Comparison of ENCODE assay signal across 1 cellular context in the genomic region with DNA sequence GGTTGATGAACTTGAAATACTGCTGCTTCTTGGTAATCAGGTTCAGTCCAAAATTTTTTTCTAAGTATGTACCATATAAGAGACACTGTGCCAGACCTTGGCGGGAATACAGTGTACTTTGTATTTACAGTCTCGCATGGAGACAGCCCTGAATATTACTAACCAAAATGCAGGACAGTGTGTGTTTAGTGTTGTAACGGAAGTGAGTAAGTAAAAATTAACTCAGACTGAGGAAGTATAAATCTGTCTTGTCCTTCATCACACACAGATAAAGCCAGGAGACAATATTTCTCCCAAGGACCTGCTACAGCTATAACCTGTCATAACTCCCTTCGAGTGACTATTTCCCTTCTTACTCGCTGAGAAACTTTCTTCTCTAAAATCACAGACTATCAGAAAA.
TF ChIP-seq lines count a peak whose summit lies in the region.

No MANE protein-coding gene starts in this region.

TF ChIP-seq in HepG2, 621 proteins besides CTCF, POLR2A, EP300 and RAD21 (continued from another document and continues in another):
- TF ChIP-seq, protein P1, sequence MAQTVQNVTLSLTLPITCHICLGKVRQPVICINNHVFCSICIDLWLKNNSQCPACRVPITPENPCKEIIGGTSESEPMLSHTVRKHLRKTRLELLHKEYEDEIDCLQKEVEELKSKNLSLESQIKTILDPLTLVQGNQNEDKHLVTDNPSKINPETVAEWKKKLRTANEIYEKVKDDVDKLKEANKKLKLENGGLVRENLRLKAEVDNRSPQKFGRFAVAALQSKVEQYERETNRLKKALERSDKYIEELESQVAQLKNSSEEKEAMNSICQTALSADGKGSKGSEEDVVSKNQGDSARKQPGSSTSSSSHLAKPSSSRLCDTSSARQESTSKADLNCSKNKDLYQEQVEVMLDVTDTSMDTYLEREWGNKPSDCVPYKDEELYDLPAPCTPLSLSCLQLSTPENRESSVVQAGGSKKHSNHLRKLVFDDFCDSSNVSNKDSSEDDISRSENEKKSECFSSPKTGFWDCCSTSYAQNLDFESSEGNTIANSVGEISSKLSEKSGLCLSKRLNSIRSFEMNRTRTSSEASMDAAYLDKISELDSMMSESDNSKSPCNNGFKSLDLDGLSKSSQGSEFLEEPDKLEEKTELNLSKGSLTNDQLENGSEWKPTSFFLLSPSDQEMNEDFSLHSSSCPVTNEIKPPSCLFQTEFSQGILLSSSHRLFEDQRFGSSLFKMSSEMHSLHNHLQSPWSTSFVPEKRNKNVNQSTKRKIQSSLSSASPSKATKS (CRISPR knock-in tag; IDR thresholded peaks at IDR 0.05) = no peak
- TF ChIP-seq, protein P2, sequence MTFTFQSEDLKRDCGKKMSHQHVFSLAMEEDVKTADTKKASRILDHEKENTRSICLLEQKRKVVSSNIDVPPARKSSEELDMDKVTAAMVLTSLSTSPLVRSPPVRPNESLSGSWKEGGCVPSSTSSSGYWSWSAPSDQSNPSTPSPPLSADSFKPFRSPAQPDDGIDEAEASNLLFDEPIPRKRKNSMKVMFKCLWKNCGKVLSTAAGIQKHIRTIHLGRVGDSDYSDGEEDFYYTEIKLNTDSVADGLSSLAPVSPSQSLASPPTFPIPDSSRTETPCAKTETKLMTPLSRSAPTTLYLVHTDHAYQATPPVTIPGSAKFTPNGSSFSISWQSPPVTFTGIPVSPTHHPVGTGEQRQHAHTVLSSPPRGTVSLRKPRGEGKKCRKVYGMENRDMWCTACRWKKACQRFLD (CRISPR knock-in tag; IDR thresholded peaks at IDR 0.05; ENCODE audit: borderline replicate concordance) = no peak
- TF ChIP-seq ZNF577 (CRISPR knock-in tag; IDR thresholded peaks at IDR 0.05; ENCODE audit: borderline replicate concordance, low read depth) (no peak), PAF1 (CRISPR knock-in tag; IDR thresholded peaks at IDR 0.05) (no peak), GATAD1 (CRISPR knock-in tag; IDR thresholded peaks at IDR 0.05) (no peak), NRL (CRISPR knock-in tag; IDR thresholded peaks at IDR 0.05; ENCODE audit: borderline replicate concordance) (no peak), NKX3-1 (CRISPR knock-in tag; IDR thresholded peaks at IDR 0.05) (no peak), NONO (IDR thresholded peaks at IDR 0.05) (no peak), NONO (CRISPR knock-in tag; conservative IDR thresholded peaks at IDR 0.05) (no peak), ZZZ3 (CRISPR knock-in tag; IDR thresholded peaks at IDR 0.05; ENCODE audit: borderline replicate concordance) (no peak), HES4 (CRISPR knock-in tag; IDR thresholded peaks at IDR 0.05; ENCODE audit: borderline replicate concordance) (no peak), NR3C1 (CRISPR knock-in tag; IDR thresholded peaks at IDR 0.05) (no peak), LCORL (IDR thresholded peaks at IDR 0.05) (no peak), LCORL (CRISPR knock-in tag; IDR thresholded peaks at IDR 0.05) (peak; percentile 20; the same call in 1 of the 2 replicates), ATF1 (CRISPR knock-in tag; IDR thresholded peaks at IDR 0.05) (no peak), DPF2 (CRISPR knock-in tag; IDR thresholded peaks at IDR 0.05; ENCODE audit: borderline replicate concordance, low read depth) (no peak), FLYWCH1 (CRISPR knock-in tag; IDR thresholded peaks at IDR 0.05) (no peak), ZNF335 (CRISPR knock-in tag; IDR thresholded peaks at IDR 0.05) (no peak), SMARCE1 (IDR thresholded peaks at IDR 0.05; ENCODE audit: borderline replicate concordance) (no peak), ZNF83 (CRISPR knock-in tag; IDR thresholded peaks at IDR 0.05; ENCODE audit: borderline replicate concordance) (no peak), CEBPG (CRISPR knock-in tag; IDR thresholded peaks at IDR 0.05) (0 out of 2 replicates have a peak, but pooled peaks have one; percentile 20), GLI4 (CRISPR knock-in tag; IDR thresholded peaks at IDR 0.05; ENCODE audit: borderline replicate concordance) (no peak), CHD2 (IDR thresholded peaks at IDR 0.05; ENCODE audit: low read depth, low read length) (no peak), CBX2 (IDR thresholded peaks at IDR 0.05; ENCODE audit: low read depth, low read length) (no peak), CBX2 (CRISPR knock-in tag; IDR thresholded peaks at IDR 0.05; ENCODE audit: low read depth) (no peak), ATF7 (IDR thresholded peaks at IDR 0.05) (no peak), ATF7 (CRISPR knock-in tag; IDR thresholded peaks at IDR 0.05) (no peak), ZSCAN9 (CRISPR knock-in tag; IDR thresholded peaks at IDR 0.05; ENCODE audit: borderline replicate concordance) (peak; percentile 28; the same call in 1 of the 2 replicates), EHMT2 (IDR thresholded peaks at IDR 0.05; ENCODE audit: borderline replicate concordance, low read depth, low read length) (no peak), ZNF720 (CRISPR knock-in tag; IDR thresholded peaks at IDR 0.05) (no peak), ZNF432 (CRISPR knock-in tag; IDR thresholded peaks at IDR 0.05; ENCODE audit: borderline replicate concordance) (no peak), MED1 (CRISPR knock-in tag; IDR thresholded peaks at IDR 0.05) (peak; percentile 91), ESRRA (CRISPR knock-in tag; IDR thresholded peaks at IDR 0.05; ENCODE audit: low read depth) (no peak), ZNF7 (CRISPR knock-in tag; IDR thresholded peaks at IDR 0.05) (no peak), POLR2AphosphoS5 (IDR thresholded peaks at IDR 0.05; ENCODE audit: low read depth, low read length) (no peak; the same call in 1 of the 2 replicates), HNRNPLL (IDR thresholded peaks at IDR 0.05; ENCODE audit: low read depth, low read length, poor library complexity, severe bottlenecking) (no peak), ZMAT3 (CRISPR knock-in tag; conservative IDR thresholded peaks at IDR 0.05) (no peak), ZNF263 (CRISPR knock-in tag; IDR thresholded peaks at IDR 0.05) (no peak), HNRNPUL1 (IDR thresholded peaks at IDR 0.05; ENCODE audit: low read depth, low read length) (no peak; the same call in 1 of the 2 replicates), TARDBP (CRISPR knock-in tag; IDR thresholded peaks at IDR 0.05) (peak; percentile 64; the same call in 1 of the 2 replicates), SPEN (CRISPR knock-in tag; IDR thresholded peaks at IDR 0.05; ENCODE audit: low read depth) (no peak), KAT2B (IDR thresholded peaks at IDR 0.05; ENCODE audit: borderline replicate concordance, low read depth, low read length) (no peak), ZFP41 (CRISPR knock-in tag; IDR thresholded peaks at IDR 0.05; ENCODE audit: borderline replicate concordance) (no peak), ZNF33A (CRISPR knock-in tag; IDR thresholded peaks at IDR 0.05; ENCODE audit: borderline replicate concordance) (no peak), SNRNP70 (IDR thresholded peaks at IDR 0.05; ENCODE audit: low read depth, low read length) (no peak), JUNB (CRISPR knock-in tag; IDR thresholded peaks at IDR 0.05; ENCODE audit: borderline replicate concordance) (no peak)
- TF ChIP-seq, protein P3, sequence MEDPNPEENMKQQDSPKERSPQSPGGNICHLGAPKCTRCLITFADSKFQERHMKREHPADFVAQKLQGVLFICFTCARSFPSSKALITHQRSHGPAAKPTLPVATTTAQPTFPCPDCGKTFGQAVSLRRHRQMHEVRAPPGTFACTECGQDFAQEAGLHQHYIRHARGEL (CRISPR knock-in tag; IDR thresholded peaks at IDR 0.05) = no peak
- TF ChIP-seq, protein P4, sequence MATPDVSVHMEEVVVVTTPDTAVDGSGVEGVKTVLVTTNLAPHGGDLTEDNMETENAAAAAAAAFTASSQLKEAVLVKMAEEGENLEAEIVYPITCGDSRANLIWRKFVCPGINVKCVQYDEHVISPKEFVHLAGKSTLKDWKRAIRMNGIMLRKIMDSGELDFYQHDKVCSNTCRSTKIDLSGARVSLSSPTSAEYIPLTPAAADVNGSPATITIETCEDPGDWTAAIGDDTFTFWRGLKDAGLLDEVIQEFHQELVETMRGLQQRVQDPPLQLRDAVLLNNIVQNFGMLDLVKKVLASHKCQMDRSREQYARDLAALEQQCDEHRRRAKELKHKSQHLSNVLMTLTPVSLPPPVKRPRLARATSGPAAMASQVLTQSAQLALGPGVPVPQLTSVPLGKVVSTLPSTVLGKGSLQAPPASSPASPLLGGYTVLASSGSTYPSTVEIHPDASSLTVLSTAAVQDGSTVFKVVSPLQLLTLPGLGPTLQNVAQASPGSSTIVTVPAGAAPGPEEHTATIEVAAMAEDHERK (CRISPR knock-in tag; IDR thresholded peaks at IDR 0.05; ENCODE audit: low read depth) = no peak
- TF ChIP-seq, protein P5, sequence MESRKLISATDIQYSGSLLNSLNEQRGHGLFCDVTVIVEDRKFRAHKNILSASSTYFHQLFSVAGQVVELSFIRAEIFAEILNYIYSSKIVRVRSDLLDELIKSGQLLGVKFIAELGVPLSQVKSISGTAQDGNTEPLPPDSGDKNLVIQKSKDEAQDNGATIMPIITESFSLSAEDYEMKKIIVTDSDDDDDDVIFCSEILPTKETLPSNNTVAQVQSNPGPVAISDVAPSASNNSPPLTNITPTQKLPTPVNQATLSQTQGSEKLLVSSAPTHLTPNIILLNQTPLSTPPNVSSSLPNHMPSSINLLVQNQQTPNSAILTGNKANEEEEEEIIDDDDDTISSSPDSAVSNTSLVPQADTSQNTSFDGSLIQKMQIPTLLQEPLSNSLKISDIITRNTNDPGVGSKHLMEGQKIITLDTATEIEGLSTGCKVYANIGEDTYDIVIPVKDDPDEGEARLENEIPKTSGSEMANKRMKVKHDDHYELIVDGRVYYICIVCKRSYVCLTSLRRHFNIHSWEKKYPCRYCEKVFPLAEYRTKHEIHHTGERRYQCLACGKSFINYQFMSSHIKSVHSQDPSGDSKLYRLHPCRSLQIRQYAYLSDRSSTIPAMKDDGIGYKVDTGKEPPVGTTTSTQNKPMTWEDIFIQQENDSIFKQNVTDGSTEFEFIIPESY (CRISPR knock-in tag; IDR thresholded peaks at IDR 0.05) = peak; percentile 70; the same call in 1 of the 2 replicates
- TF ChIP-seq, protein P6, sequence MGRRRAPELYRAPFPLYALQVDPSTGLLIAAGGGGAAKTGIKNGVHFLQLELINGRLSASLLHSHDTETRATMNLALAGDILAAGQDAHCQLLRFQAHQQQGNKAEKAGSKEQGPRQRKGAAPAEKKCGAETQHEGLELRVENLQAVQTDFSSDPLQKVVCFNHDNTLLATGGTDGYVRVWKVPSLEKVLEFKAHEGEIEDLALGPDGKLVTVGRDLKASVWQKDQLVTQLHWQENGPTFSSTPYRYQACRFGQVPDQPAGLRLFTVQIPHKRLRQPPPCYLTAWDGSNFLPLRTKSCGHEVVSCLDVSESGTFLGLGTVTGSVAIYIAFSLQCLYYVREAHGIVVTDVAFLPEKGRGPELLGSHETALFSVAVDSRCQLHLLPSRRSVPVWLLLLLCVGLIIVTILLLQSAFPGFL (CRISPR knock-in tag; IDR thresholded peaks at IDR 0.05) = no peak
- TF ChIP-seq, protein P7, sequence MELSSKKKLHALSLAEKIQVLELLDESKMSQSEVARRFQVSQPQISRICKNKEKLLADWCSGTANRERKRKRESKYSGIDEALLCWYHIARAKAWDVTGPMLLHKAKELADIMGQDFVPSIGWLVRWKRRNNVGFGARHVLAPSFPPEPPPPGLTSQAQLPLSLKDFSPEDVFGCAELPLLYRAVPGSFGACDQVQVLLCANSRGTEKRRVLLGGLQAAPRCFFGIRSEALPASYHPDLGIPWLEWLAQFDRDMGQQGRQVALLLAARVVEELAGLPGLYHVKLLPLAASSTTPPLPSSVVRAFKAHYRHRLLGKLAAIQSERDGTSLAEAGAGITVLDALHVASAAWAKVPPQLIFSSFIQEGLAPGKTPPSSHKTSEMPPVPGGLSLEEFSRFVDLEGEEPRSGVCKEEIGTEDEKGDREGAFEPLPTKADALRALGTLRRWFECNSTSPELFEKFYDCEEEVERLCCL (CRISPR knock-in tag; IDR thresholded peaks at IDR 0.05; ENCODE audit: borderline replicate concordance) = no peak
- TF ChIP-seq, protein P8, sequence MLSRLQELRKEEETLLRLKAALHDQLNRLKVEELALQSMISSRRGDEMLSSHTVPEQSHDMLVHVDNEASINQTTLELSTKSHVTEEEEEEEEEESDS (CRISPR knock-in tag; IDR thresholded peaks at IDR 0.05; ENCODE audit: borderline replicate concordance) = 0 out of 2 replicates have a peak, but pooled peaks have one; percentile 51
- TF ChIP-seq, protein P9, sequence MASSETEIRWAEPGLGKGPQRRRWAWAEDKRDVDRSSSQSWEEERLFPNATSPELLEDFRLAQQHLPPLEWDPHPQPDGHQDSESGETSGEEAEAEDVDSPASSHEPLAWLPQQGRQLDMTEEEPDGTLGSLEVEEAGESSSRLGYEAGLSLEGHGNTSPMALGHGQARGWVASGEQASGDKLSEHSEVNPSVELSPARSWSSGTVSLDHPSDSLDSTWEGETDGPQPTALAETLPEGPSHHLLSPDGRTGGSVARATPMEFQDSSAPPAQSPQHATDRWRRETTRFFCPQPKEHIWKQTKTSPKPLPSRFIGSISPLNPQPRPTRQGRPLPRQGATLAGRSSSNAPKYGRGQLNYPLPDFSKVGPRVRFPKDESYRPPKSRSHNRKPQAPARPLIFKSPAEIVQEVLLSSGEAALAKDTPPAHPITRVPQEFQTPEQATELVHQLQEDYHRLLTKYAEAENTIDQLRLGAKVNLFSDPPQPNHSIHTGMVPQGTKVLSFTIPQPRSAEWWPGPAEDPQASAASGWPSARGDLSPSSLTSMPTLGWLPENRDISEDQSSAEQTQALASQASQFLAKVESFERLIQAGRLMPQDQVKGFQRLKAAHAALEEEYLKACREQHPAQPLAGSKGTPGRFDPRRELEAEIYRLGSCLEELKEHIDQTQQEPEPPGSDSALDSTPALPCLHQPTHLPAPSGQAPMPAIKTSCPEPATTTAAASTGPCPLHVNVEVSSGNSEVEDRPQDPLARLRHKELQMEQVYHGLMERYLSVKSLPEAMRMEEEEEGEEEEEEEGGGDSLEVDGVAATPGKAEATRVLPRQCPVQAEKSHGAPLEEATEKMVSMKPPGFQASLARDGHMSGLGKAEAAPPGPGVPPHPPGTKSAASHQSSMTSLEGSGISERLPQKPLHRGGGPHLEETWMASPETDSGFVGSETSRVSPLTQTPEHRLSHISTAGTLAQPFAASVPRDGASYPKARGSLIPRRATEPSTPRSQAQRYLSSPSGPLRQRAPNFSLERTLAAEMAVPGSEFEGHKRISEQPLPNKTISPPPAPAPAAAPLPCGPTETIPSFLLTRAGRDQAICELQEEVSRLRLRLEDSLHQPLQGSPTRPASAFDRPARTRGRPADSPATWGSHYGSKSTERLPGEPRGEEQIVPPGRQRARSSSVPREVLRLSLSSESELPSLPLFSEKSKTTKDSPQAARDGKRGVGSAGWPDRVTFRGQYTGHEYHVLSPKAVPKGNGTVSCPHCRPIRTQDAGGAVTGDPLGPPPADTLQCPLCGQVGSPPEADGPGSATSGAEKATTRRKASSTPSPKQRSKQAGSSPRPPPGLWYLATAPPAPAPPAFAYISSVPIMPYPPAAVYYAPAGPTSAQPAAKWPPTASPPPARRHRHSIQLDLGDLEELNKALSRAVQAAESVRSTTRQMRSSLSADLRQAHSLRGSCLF (CRISPR knock-in tag; IDR thresholded peaks at IDR 0.05; ENCODE audit: borderline replicate concordance) = no peak
- TF ChIP-seq, protein P10, sequence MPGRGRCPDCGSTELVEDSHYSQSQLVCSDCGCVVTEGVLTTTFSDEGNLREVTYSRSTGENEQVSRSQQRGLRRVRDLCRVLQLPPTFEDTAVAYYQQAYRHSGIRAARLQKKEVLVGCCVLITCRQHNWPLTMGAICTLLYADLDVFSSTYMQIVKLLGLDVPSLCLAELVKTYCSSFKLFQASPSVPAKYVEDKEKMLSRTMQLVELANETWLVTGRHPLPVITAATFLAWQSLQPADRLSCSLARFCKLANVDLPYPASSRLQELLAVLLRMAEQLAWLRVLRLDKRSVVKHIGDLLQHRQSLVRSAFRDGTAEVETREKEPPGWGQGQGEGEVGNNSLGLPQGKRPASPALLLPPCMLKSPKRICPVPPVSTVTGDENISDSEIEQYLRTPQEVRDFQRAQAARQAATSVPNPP (CRISPR knock-in tag; IDR thresholded peaks at IDR 0.05) = no peak
